ENCODE assay signal across 32 cellular contexts in genomic region chr9:33637881-33638280, GRCh38.
DNase-seq lines count a peak whose midpoint lies in the region; ATAC-seq, FAIRE-seq and TF ChIP-seq lines count a peak whose summit lies in the region.
"Had no signal": no experiment of that assay in that cellular context is flagged by ENCODE, and none has a peak within 500 bp of the region (broad histone marks: within the 10 kb centered on the region; RNA-seq: fewer than 3 reads in every experiment).

No MANE protein-coding gene starts in this region.

- intact Hi-C loops in endothelial cell of umbilical vein (cut with micrococcal nuclease) = no loop called here

- no peaks in the 10 kb centered on the region for H3K9me1 ChIP-seq in endothelial cell of umbilical vein (replicated peaks; ENCODE audit: control insufficient read depth, extremely low read depth, insufficient read depth, low read length)

- H3K9me3 Mint-ChIP-seq in GM23338 = no peaks in the 10 kb centered on the region
- H3K9me3 Mint-ChIP-seq: activated CD4-positive, alpha-beta memory T cell treated with anti-CD3 and anti-CD28 coated beads for 36 hours; activated naive CD4-positive, alpha-beta T cell treated with anti-CD3 and anti-CD28 coated beads, Interleukin-2, amount 50 U/mL, for 24 hours; activated T-helper 17 cell treated with anti-CD3 and anti-CD28 coated beads, Interleukin-2, amount 50 U/mL, for 72 hours; natural killer cell treated with Interleukin-12 subunit alpha and Interleukin-12 subunit beta and Interleukin-15 and Interleukin-18, amount 100 ng/mL, for 72 hours; T-cell had no signal

- no peaks in the 10 kb centered on the region for H3K4me1 ChIP-seq in GM23338 (ENCODE audit: insufficient read depth)
- no peaks in the 10 kb centered on the region for H3K4me1 ChIP-seq in endothelial cell of umbilical vein (ENCODE audit: control insufficient read depth, extremely low read depth, insufficient read depth, low read length)
- H3K4me1 ChIP-seq: colonic mucosa, heart left ventricle, testis had no signal

- no peak for FAIRE-seq in endothelial cell of umbilical vein (lab: Jason Lieb, UNC)
- FAIRE-seq: GM12891 had no signal

- H3K4me3 ChIP-seq in GM23338 (no peak overlapping the region), endothelial cell of umbilical vein (replicated peaks in 1 of 3; ENCODE audit: insufficient read depth in 1 of 3, low read depth in 1 of 3, low read length in 3 of 3) (no peak overlapping the region)
- H3K4me3 ChIP-seq: colonic mucosa, heart left ventricle, lung, mucosa of descending colon, ovary, SJCRH30, testis had no signal

- no peak overlapping the region for H3K9ac ChIP-seq in endothelial cell of umbilical vein (replicated peaks; ENCODE audit: extremely low read depth, insufficient read depth, low read length)

- H2AFZ ChIP-seq in GM23338 = peak overlapping the region; percentile 85
- H2AFZ ChIP-seq in endothelial cell of umbilical vein (ENCODE audit: low read depth, low read length) = no peak overlapping the region

- no peak for TF ChIP-seq CTCF in GM23338 (conservative IDR thresholded peaks at IDR 0.05; ENCODE audit: low read depth in 2 of 2)
- TF ChIP-seq CTCF in endothelial cell of umbilical vein (IDR thresholded peaks at IDR 0.05; ENCODE audit: extremely low read depth in 1 of 2, insufficient read depth in 1 of 2, low read depth in 1 of 2, low read length in 2 of 2) = no peak

- H3K27me3 ChIP-seq in GM23338 (ENCODE audit: insufficient read depth) (no peaks in the 10 kb centered on the region), endothelial cell of umbilical vein (ENCODE audit: control insufficient read depth in 2 of 2, insufficient read depth in 2 of 2, low read length in 2 of 2) (peaks cover 34 to 95% of the 10 kb centered on the region in 2 experiments)
- H3K27me3 ChIP-seq: ovary, SJCRH30, testis had no signal

- no peaks in the 10 kb centered on the region for H3K9me2 ChIP-seq in GM23338 (ENCODE audit: insufficient read depth)

- H3K27ac ChIP-seq in GM23338 (ENCODE audit: low read depth) = no peak overlapping the region
- no peak overlapping the region for H3K27ac ChIP-seq in endothelial cell of umbilical vein (ENCODE audit: insufficient read depth, low read depth, low read length)
- H3K27ac ChIP-seq: C4-2B, colonic mucosa, heart left ventricle, ovary, SJCRH30, testis had no signal

- H3K36me3 Mint-ChIP-seq in GM23338 (ENCODE audit: low read depth) = no peaks in the 10 kb centered on the region
- H3K36me3 Mint-ChIP-seq: activated CD4-positive, alpha-beta memory T cell treated with anti-CD3 and anti-CD28 coated beads for 36 hours; activated naive CD4-positive, alpha-beta T cell treated with anti-CD3 and anti-CD28 coated beads, Interleukin-2, amount 50 U/mL, for 24 hours; natural killer cell treated with Interleukin-12 subunit alpha and Interleukin-12 subunit beta and Interleukin-15 and Interleukin-18, amount 100 ng/mL, for 72 hours; T-cell had no signal

- CTCF ChIA-PET in endothelial cell of umbilical vein (lab: Charles Lee) = interaction anchor here (0.6 to 2.0 kb wide), 3 partner anchors 10 to 14 kb away, joined by 3 to 11 read pairs (median 3); no protein-coding TSS in a partner anchor

- no peaks in the 10 kb centered on the region for H3F3A ChIP-seq in GM23338 (replicated peaks; ENCODE audit: low read depth)

- ATAC-seq in GM23338 (peak; percentile 84), GM21619 (IDR thresholded peaks at IDR 0.05; ENCODE audit: unreplicated experiment) (no peak)
- ATAC-seq: activated T-helper 17 cell treated with anti-CD3 and anti-CD28 coated beads, Interleukin-2, amount 50 U/mL, for 72 hours; esophagus mucosa; heart left ventricle; mucosa of descending colon; natural killer cell treated with Interleukin-12 subunit alpha and Interleukin-12 subunit beta and Interleukin-15 and Interleukin-18, amount 100 ng/mL, for 72 hours had no signal

- POLR2A ChIA-PET in endothelial cell of umbilical vein (lab: Charles Lee) = interaction anchor here (0.6 kb wide), 1 partner anchor 196 kb away, joined by 4 read pairs; no protein-coding TSS in a partner anchor

- H3K9me3 ChIP-seq in endothelial cell of umbilical vein (replicated peaks; ENCODE audit: control insufficient read depth, insufficient read depth, low read length) = no peaks in the 10 kb centered on the region
- H3K9me3 ChIP-seq: colonic mucosa, heart left ventricle, mucosa of descending colon, ovary, SJCRH30, testis had no signal

- H3K4me1 Mint-ChIP-seq in GM23338 = peaks cover 3% of the 10 kb centered on the region
- H3K4me1 Mint-ChIP-seq: activated naive CD4-positive, alpha-beta T cell treated with anti-CD3 and anti-CD28 coated beads, Interleukin-2, amount 50 U/mL, for 24 hours; activated T-helper 17 cell treated with anti-CD3 and anti-CD28 coated beads, Interleukin-2, amount 50 U/mL, for 72 hours had no signal

- H3K79me2 ChIP-seq in GM23338 (replicated peaks; ENCODE audit: insufficient read depth) (no peaks in the 10 kb centered on the region), endothelial cell of umbilical vein (ENCODE audit: control insufficient read depth, insufficient read depth, low read length) (no peaks in the 10 kb centered on the region)

- H4K20me1 ChIP-seq in GM23338 (replicated peaks; ENCODE audit: insufficient read depth) (no peaks in the 10 kb centered on the region), endothelial cell of umbilical vein (replicated peaks; ENCODE audit: control insufficient read depth, extremely low read depth, insufficient read depth, low read length) (no peaks in the 10 kb centered on the region)

- no peaks in the 10 kb centered on the region for H3K36me3 ChIP-seq in GM23338 (ENCODE audit: insufficient read depth)
- no peaks in the 10 kb centered on the region for H3K36me3 ChIP-seq in endothelial cell of umbilical vein (ENCODE audit: control insufficient read depth in 2 of 2, extremely low read depth in 1 of 2, insufficient read depth in 2 of 2, low read length in 2 of 2)
- H3K36me3 ChIP-seq: colonic mucosa, heart left ventricle, ovary, SJCRH30 had no signal

- no peak overlapping the region for H3K4me2 ChIP-seq in GM23338
- H3K4me2 ChIP-seq in endothelial cell of umbilical vein (ENCODE audit: insufficient read depth, low read length) = no peak overlapping the region

- no peak overlapping the region for H3K4me3 Mint-ChIP-seq in GM23338
- H3K4me3 Mint-ChIP-seq: activated CD4-positive, alpha-beta memory T cell treated with anti-CD3 and anti-CD28 coated beads for 36 hours; activated naive CD4-positive, alpha-beta T cell treated with anti-CD3 and anti-CD28 coated beads, Interleukin-2, amount 50 U/mL, for 24 hours; activated T-helper 17 cell treated with anti-CD3 and anti-CD28 coated beads, Interleukin-2, amount 50 U/mL, for 72 hours; natural killer cell treated with Interleukin-12 subunit alpha and Interleukin-12 subunit beta and Interleukin-15 and Interleukin-18, amount 100 ng/mL, for 72 hours; T-cell had no signal

- no TSS peak for BruUV-seq in endothelial cell of umbilical vein (replicated peaks; lab: Mats Ljungman, UMichigan)

- DNase-seq in GM23338 (ENCODE audit: low spot score) (peak; percentile 13), NCI-H146 treated with DMSO at 0.1 percent for 48 hours (lab: John Stamatoyannopoulos, UW; ENCODE audit: unreplicated experiment) (peak; percentile 81), NCI-H345 treated with DMSO at 0.1 percent for 48 hours (lab: John Stamatoyannopoulos, UW; ENCODE audit: unreplicated experiment) (peak; percentile 34), endothelial cell of umbilical vein (ENCODE audit: low read depth, low spot score) (no peak), NCI-H187 treated with DMSO at 0.1 percent for 48 hours (lab: John Stamatoyannopoulos, UW) (no peak)
- no peak for DNase-seq in activated CD8-positive, alpha-beta memory T cell treated with anti-CD3 and anti-CD28 coated beads for 24 hours
- no peak for DNase-seq in activated naive CD4-positive, alpha-beta T cell treated with Interleukin-2 at 50 U/mL for 16 hours
- DNase-seq: activated CD4-positive, alpha-beta memory T cell treated with anti-CD3 and anti-CD28 coated beads for 36 hours; activated CD8-positive, alpha-beta memory T cell treated with anti-CD3 and anti-CD28 coated beads, Interleukin-2, amount 50 U/mL, for 48 hours; anterior cingulate cortex; colonic mucosa; effector CD8-positive, alpha-beta T cell; foreskin fibroblast; GOT3; heart left ventricle; kidney glomerular epithelial cell; mucosa of descending colon; NCI-H1048; NCI-H226; ovary; SJCRH30; stimulated activated naive CD4-positive, alpha-beta T cell treated with Interleukin-2 at 50 U/mL for 16 hours; T-cell; testis had no signal

- TF ChIP-seq POLR2A in endothelial cell of umbilical vein (IDR thresholded peaks at IDR 0.05; ENCODE audit: low read depth, low read length) = no peak

- peaks cover 1% of the 10 kb centered on the region for H3K27me3 Mint-ChIP-seq in GM23338 (ENCODE audit: insufficient read depth, low read depth, poor library complexity)

- no peak overlapping the region for H3K27ac Mint-ChIP-seq in GM23338
- H3K27ac Mint-ChIP-seq: activated CD4-positive, alpha-beta memory T cell treated with anti-CD3 and anti-CD28 coated beads for 36 hours; activated naive CD4-positive, alpha-beta T cell treated with anti-CD3 and anti-CD28 coated beads, Interleukin-2, amount 50 U/mL, for 24 hours; activated T-helper 17 cell treated with anti-CD3 and anti-CD28 coated beads, Interleukin-2, amount 50 U/mL, for 72 hours; natural killer cell treated with Interleukin-12 subunit alpha and Interleukin-12 subunit beta and Interleukin-15 and Interleukin-18, amount 100 ng/mL, for 72 hours; T-cell had no signal

- dilution Hi-C loops in endothelial cell of umbilical vein (cut with MboI; ENCODE audit: extremely low pct_ligation_motif_present, low sequenced_read_pairs) = no loop called here

TF ChIP-seq in GM23338, 12 proteins besides CTCF, POLR2A, EP300 and RAD21 (continues in another document):
- TF ChIP-seq ZNF114 (CRISPR knock-in tag; IDR thresholded peaks at IDR 0.05) (no peak), STAT1 (IDR thresholded peaks at IDR 0.05; ENCODE audit: unreplicated experiment) (no peak), ZNF331 (CRISPR knock-in tag; IDR thresholded peaks at IDR 0.05; ENCODE audit: low read depth) (no peak), JUNB (IDR thresholded peaks at IDR 0.05; ENCODE audit: unreplicated experiment) (no peak)

TF ChIP-seq in endothelial cell of umbilical vein, 7 proteins besides CTCF, POLR2A, EP300 and RAD21:
- TF ChIP-seq EZH2 (IDR thresholded peaks at IDR 0.05; ENCODE audit: borderline replicate concordance, low read depth, low read length, severe bottlenecking) (peak; percentile 42), MAX (IDR thresholded peaks at IDR 0.05; ENCODE audit: insufficient read depth, insufficient read length) (no peak)
TF ChIP-seq in endothelial cell of umbilical vein: peak in this region for 1.

Comparison
In these comparisons a context has a peak if more than half of its experiments do, and no peak if none do; other contexts are left out.
1. DNase-seq: peak in GM23338 (single experiment), NCI-H146 treated with DMSO at 0.1 percent for 48 hours (single experiment) and NCI-H345 treated with DMSO at 0.1 percent for 48 hours (single experiment); none in endothelial cell of umbilical vein (single experiment), activated CD8-positive, alpha-beta memory T cell treated with anti-CD3 and anti-CD28 coated beads for 24 hours (single experiment), NCI-H187 treated with DMSO at 0.1 percent for 48 hours (single experiment) and activated naive CD4-positive, alpha-beta T cell treated with Interleukin-2 at 50 U/mL for 16 hours (single experiment).